26 cellular contexts compared by ENCODE assay signal in the genomic region with DNA sequence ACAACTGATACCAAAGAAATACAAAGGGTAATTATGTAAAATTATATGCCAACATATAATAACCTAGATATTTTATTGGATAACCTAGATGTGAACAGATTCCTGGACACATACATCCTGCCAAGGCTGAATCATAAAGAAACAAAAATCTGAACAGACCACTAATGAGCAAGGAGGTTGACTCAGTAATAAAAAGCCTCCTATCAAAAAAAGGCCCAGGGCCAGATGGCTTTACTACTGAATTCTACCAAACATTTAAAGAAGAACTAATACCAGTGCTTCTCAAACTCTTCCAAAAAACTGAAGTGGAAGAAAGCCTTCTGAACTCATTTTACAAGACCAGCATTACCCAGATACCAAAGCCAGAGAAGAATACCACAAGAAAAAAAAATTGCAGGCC. TPM values are rescaled to one million over a fixed set of nuclear protein-coding genes. Genes with fewer than 3 reads are reported as not detected.
DNase-seq lines count a peak whose midpoint lies in the region; ATAC-seq and TF ChIP-seq lines count a peak whose summit lies in the region.
"Had no signal": no experiment of that assay in that cellular context is flagged by ENCODE, and none has a peak within 500 bp of the region (broad histone marks: within the 10 kb centered on the region; RNA-seq: fewer than 3 reads in every experiment).

No MANE protein-coding gene starts in this region.

- TF ChIP-seq CTCF in PC-3 (conservative IDR thresholded peaks at IDR 0.05; ENCODE audit: low read depth, low read length) (no peak), epithelial cell of esophagus (IDR thresholded peaks at IDR 0.05; ENCODE audit: insufficient read depth, low read depth, low read length, missing control alignments) (no peak), brain microvascular endothelial cell (IDR thresholded peaks at IDR 0.05; ENCODE audit: low read depth, low read length, missing control alignments) (no peak)

- ATAC-seq in PC-3 = no peak; the same call in 1 of the 2 replicates
- ATAC-seq in GM19455 (IDR thresholded peaks at IDR 0.05; ENCODE audit: unreplicated experiment) = no peak
- ATAC-seq: A549 had no signal

- H3K4me1 ChIP-seq in PC-3 (ENCODE audit: insufficient read depth, low read length) = peaks cover 23% of the 10 kb centered on the region
- H3K4me1 ChIP-seq: HAP-1 had no signal

- POLR2A ChIA-PET in PC-3 (lab: Charles Lee; ENCODE audit: unreplicated experiment) = no interaction called here

- H3K9me3 ChIP-seq in PC-3 (ENCODE audit: low read length) = peaks cover 5% of the 10 kb centered on the region; the same call in 1 of the 2 replicates
- H3K9me3 ChIP-seq: HAP-1 had no signal

- H3K27ac ChIP-seq in PC-3 (ENCODE audit: low read length) (no peak overlapping the region), brain microvascular endothelial cell (no peak overlapping the region)
- H3K27ac ChIP-seq: A549, RWPE1 had no signal

- no peak overlapping the region for H3K4me2 ChIP-seq in PC-3 (ENCODE audit: low read length)
- H3K4me2 ChIP-seq: A549 had no signal

- H3F3A ChIP-seq in PC-3 (ENCODE audit: low read length, unreplicated experiment) = peaks cover 9% of the 10 kb centered on the region

- H3K27me3 ChIP-seq in PC-3 (ENCODE audit: low read length) (no peaks in the 10 kb centered on the region), brain microvascular endothelial cell (replicated peaks) (no peaks in the 10 kb centered on the region)
- H3K27me3 ChIP-seq: BLaER1 treated with 17β-estradiol and CSF1 and Interleukin-3, amounts not matched to agents 10 nM and 100 nM; MG63 had no signal

- H3K36me3 ChIP-seq in PC-3 (ENCODE audit: low read depth, low read length) (peaks cover 5% of the 10 kb centered on the region; the same call in 1 of the 2 replicates), brain microvascular endothelial cell (replicated peaks) (no peaks in the 10 kb centered on the region)
- H3K36me3 ChIP-seq: HAP-1, MG63 had no signal

- H3K9me2 ChIP-seq in PC-3 (replicated peaks; ENCODE audit: low read length) = no peaks in the 10 kb centered on the region

- peak; percentile 32 for DNase-seq in EL
- DNase-seq in HCEC 1CT = peak; percentile 34
- peak; percentile 56 for DNase-seq in PC-3
- peak; percentile 45 for DNase-seq in epithelial cell of esophagus (ENCODE audit: low read depth)
- no peak for DNase-seq in LoVo (ENCODE audit: low spot score)
- DNase-seq in brain microvascular endothelial cell = no peak
- no peak for DNase-seq in DMS79 treated with DMSO at 0.1 percent for 48 hours (lab: John Stamatoyannopoulos, UW)
- DNase-seq: AML-193; CD4-positive, alpha-beta memory T cell; COR-L47; DMS79; GOT3; MG63; NCI-H1105 treated with DMSO at 0.1 percent for 48 hours; NCI-H2029; NCI-H446; NCI-H526; NCI-H82; NK-92 treated with Interleukin-12 subunit alpha and Interleukin-12 subunit beta, amount 100 ng/mL, for 24 hours; SHP77 treated with DMSO at 0.1 percent for 48 hours; T-helper 1 cell had no signal

- in situ Hi-C loops in brain microvascular endothelial cell (cut with HindIII; ENCODE audit: low pct_ligation_motif_present, low sequenced_read_pairs) = no loop called here

- H3K9ac ChIP-seq in PC-3 (ENCODE audit: low read length) = no peak overlapping the region
- H3K9ac ChIP-seq: BLaER1 treated with 17β-estradiol and CSF1 and Interleukin-3, amounts not matched to agents 10 nM and 100 nM had no signal

- CTCF ChIA-PET in PC-3 (lab: Charles Lee) = no interaction called here

- H3K79me2 ChIP-seq in PC-3 (ENCODE audit: low read length) = no peaks in the 10 kb centered on the region

- no peaks in the 10 kb centered on the region for H4K20me1 ChIP-seq in PC-3 (ENCODE audit: low read length)
- H4K20me1 ChIP-seq: BLaER1 treated with 17β-estradiol and CSF1 and Interleukin-3, amounts not matched to agents 10 nM and 100 nM had no signal

- no TSS peak for BruUV-seq in PC-3 (replicated peaks; lab: Mats Ljungman, UMichigan)

- no peak overlapping the region for H2AFZ ChIP-seq in PC-3 (ENCODE audit: low read length)

- intact Hi-C loops in PC-3 (cut with micrococcal nuclease) = no loop called here

- H3K4me3 ChIP-seq in PC-3 (ENCODE audit: low read length) (no peak overlapping the region), epithelial cell of esophagus (ENCODE audit: low read length) (no peak overlapping the region), brain microvascular endothelial cell (ENCODE audit: low read depth, low read length) (no peak overlapping the region)
- H3K4me3 ChIP-seq: A549; BLaER1 treated with 17β-estradiol and CSF1 and Interleukin-3, amounts not matched to agents 10 nM and 100 nM; HAP-1; MG63 had no signal

RNA-seq across cellular contexts. Expression of a gene that starts 32.4 kb away (rescaled TPM):
- total RNA-seq in PC-3 (2014; rRNA removed) = 305 and 374 TPM in 2 replicates

Comparison
In these comparisons a context has a peak if more than half of its experiments do, and no peak if none do; other contexts are left out.
1. DNase-seq: peak in EL (single experiment), HCEC 1CT (single experiment), PC-3 (single experiment) and epithelial cell of esophagus (single experiment); none in LoVo (single experiment), brain microvascular endothelial cell (single experiment) and DMS79 treated with DMSO at 0.1 percent for 48 hours (single experiment).